Comparison of ENCODE assay signal across 9 cellular contexts in genomic region chr11:134033276-134033675, GRCh38. TPM values are rescaled to one million over a fixed set of nuclear protein-coding genes. Genes with fewer than 3 reads are reported as not detected.
DNase-seq lines count a peak whose midpoint lies in the region; ATAC-seq and TF ChIP-seq lines count a peak whose summit lies in the region.
"Had no signal": no experiment of that assay in that cellular context is flagged by ENCODE, and none has a peak within 500 bp of the region (broad histone marks: within the 10 kb centered on the region; RNA-seq: fewer than 3 reads in every experiment).

No MANE protein-coding gene starts in this region.

- H3K27ac ChIP-seq in duodenal mucosa (ENCODE audit: low read depth, low read length) = peak overlapping the region; percentile 28

- ATAC-seq in stimulated activated naive CD8-positive, alpha-beta T cell treated with anti-CD3 and anti-CD28 coated beads, Interleukin-15, Interleukin-2, amounts not matched to agents 100 U/mL and 50 U/mL, for 24 hours = no peak
- no peak for ATAC-seq in HG03520 (IDR thresholded peaks at IDR 0.05; ENCODE audit: unreplicated experiment)

- peak overlapping the region in 1 of 2 donors; percentile 16 for H3K4me3 ChIP-seq in duodenal mucosa (ENCODE audit: low read depth in 1 of 2, low read length in 2 of 2)

- peaks cover 67% of the 10 kb centered on the region for H3K4me1 Mint-ChIP-seq in stimulated activated naive CD8-positive, alpha-beta T cell treated with anti-CD3 and anti-CD28 coated beads, Interleukin-15, Interleukin-2, amounts not matched to agents 100 ng/mL and 50 ng/mL, for 24 hours (ENCODE audit: low read depth)
- peaks cover 39% of the 10 kb centered on the region for H3K4me1 Mint-ChIP-seq in neural crest cell

- H3K36me3 Mint-ChIP-seq in stimulated activated naive CD8-positive, alpha-beta T cell treated with anti-CD3 and anti-CD28 coated beads, Interleukin-15, Interleukin-2, amounts not matched to agents 100 ng/mL and 50 ng/mL, for 24 hours (ENCODE audit: low read depth) = no peaks in the 10 kb centered on the region
- no peaks in the 10 kb centered on the region for H3K36me3 Mint-ChIP-seq in neural crest cell (ENCODE audit: low read depth)
- H3K36me3 Mint-ChIP-seq: stimulated activated memory B cell treated with anti-CD40 and anti-IgM and Interleukin-4, amounts not matched to agents 10 μg/mL and 1 μg/mL and 100 μg/mL, for 72 hours had no signal

- peaks cover 4% of the 10 kb centered on the region for H3K27me3 Mint-ChIP-seq in stimulated activated naive CD8-positive, alpha-beta T cell treated with anti-CD3 and anti-CD28 coated beads, Interleukin-15, Interleukin-2, amounts not matched to agents 100 ng/mL and 50 ng/mL, for 24 hours
- peaks cover 86% of the 10 kb centered on the region for H3K27me3 Mint-ChIP-seq in neural crest cell (ENCODE audit: low read depth)

- H3K9me3 Mint-ChIP-seq in stimulated activated naive CD8-positive, alpha-beta T cell treated with anti-CD3 and anti-CD28 coated beads, Interleukin-15, Interleukin-2, amounts not matched to agents 100 ng/mL and 50 ng/mL, for 24 hours = no peaks in the 10 kb centered on the region
- no peaks in the 10 kb centered on the region for H3K9me3 Mint-ChIP-seq in neural crest cell
- H3K9me3 Mint-ChIP-seq: stimulated activated memory B cell treated with anti-CD40 and anti-IgM and Interleukin-4, amounts not matched to agents 10 μg/mL and 1 μg/mL and 100 μg/mL, for 72 hours had no signal

- H3K9ac ChIP-seq in duodenal mucosa (ENCODE audit: low read depth in 1 of 2, low read length in 2 of 2) = no peak overlapping the region

- H3K36me3 ChIP-seq in duodenal mucosa (ENCODE audit: control insufficient read depth in 1 of 2, insufficient read depth in 2 of 2, low read length in 2 of 2) = no peaks in the 10 kb centered on the region

- peaks cover 7 to 13% of the 10 kb centered on the region in 2 donors for H3K27me3 ChIP-seq in duodenal mucosa (ENCODE audit: control insufficient read depth in 1 of 2, insufficient read depth in 2 of 2, low read length in 2 of 2)

- no peak overlapping the region for H3K4me3 Mint-ChIP-seq in stimulated activated naive CD8-positive, alpha-beta T cell treated with anti-CD3 and anti-CD28 coated beads, Interleukin-15, Interleukin-2, amounts not matched to agents 100 ng/mL and 50 ng/mL, for 24 hours
- peak overlapping the region; percentile 81 for H3K4me3 Mint-ChIP-seq in neural crest cell
- H3K4me3 Mint-ChIP-seq: stimulated activated memory B cell treated with anti-CD40 and anti-IgM and Interleukin-4, amounts not matched to agents 10 μg/mL and 1 μg/mL and 100 μg/mL, for 72 hours had no signal

- H3K9me3 ChIP-seq in duodenal mucosa (ENCODE audit: control insufficient read depth in 1 of 2, low read length in 2 of 2) = no peaks in the 10 kb centered on the region

- DNase-seq in stimulated activated naive CD8-positive, alpha-beta T cell treated with anti-CD3 and anti-CD28 coated beads, Interleukin-15, Interleukin-2, amounts not matched to agents 100 U/mL and 50 U/mL, for 24 hours = no peak
- DNase-seq in neural crest cell (ENCODE audit: low read depth, low spot score) (no peak), G401 (ENCODE audit: low spot score) (no peak), HuH-7.5 (ENCODE audit: low spot score) (no peak), NCI-H510A treated with DMSO at 0.1 percent for 48 hours (lab: John Stamatoyannopoulos, UW) (no peak)

- in situ Hi-C loops in G401 (cut with HindIII; ENCODE audit: low sequenced_read_pairs) = no loop called here

- H3K27ac Mint-ChIP-seq in stimulated activated naive CD8-positive, alpha-beta T cell treated with anti-CD3 and anti-CD28 coated beads, Interleukin-15, Interleukin-2, amounts not matched to agents 100 ng/mL and 50 ng/mL, for 24 hours = peak overlapping the region; percentile 45
- no peak overlapping the region for H3K27ac Mint-ChIP-seq in neural crest cell (ENCODE audit: unreplicated experiment)
- H3K27ac Mint-ChIP-seq: stimulated activated memory B cell treated with anti-CD40 and anti-IgM and Interleukin-4, amounts not matched to agents 10 μg/mL and 1 μg/mL and 100 μg/mL, for 72 hours had no signal

- peaks cover 21 to 23% of the 10 kb centered on the region in 2 donors for H3K4me1 ChIP-seq in duodenal mucosa (ENCODE audit: control insufficient read depth in 1 of 2, insufficient read depth in 2 of 2, low read length in 2 of 2)

- no peak for TF ChIP-seq CTCF in neural crest cell (conservative IDR thresholded peaks at IDR 0.05)

RNA-seq across cellular contexts. Expression of gene JAM3, which starts 35.6 kb away (rescaled TPM):
- total RNA-seq in neural crest cell = 98.6 and 99.9 TPM in 2 replicates
- total RNA-seq in G401 (2014; rRNA removed; shearing (Covaris generic)) = 35.9 and 41.8 TPM in 2 replicates
